Comparison of ENCODE assay signal across 28 cellular contexts in the genomic region with DNA sequence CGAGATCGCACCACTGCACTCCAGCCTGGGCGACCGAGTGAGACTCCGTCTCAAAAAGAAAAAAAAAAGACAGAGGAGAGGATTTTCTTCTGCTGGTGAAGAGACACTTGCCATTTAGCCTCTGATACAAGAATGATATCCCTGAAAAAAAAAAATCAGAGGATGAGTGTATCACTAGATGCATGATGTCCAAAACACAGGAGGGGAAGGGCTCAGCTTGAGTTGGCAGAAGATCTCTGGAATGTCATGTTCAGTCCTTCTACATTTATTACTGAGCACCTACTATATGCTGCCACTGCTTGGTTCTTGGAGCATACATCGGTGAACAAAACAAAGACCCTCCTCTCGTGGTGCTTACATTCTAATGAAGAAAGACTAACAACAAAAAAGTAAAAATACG. TPM values are rescaled to one million over a fixed set of nuclear protein-coding genes. Genes with fewer than 3 reads are reported as not detected.
"Had no signal": no experiment of that assay in that cellular context is flagged by ENCODE, and none has a peak within 500 bp of the region (broad histone marks: within the 10 kb centered on the region; RNA-seq: fewer than 3 reads in every experiment).

No MANE protein-coding gene starts in this region.

- H3K4me2 ChIP-seq: smooth muscle cell had no signal

- H3K27me3 ChIP-seq: pancreas, suprapubic skin, testis, tibial artery, transverse colon, upper lobe of right lung, uterus had no signal

- H3K4me1 ChIP-seq: pancreas, psoas muscle, spleen, suprapubic skin, testis, tibial artery, upper lobe of right lung, uterus had no signal

- DNase-seq: naive thymus-derived CD8-positive, alpha-beta T cell; nephron progenitor cell; nucleus accumbens; pancreas; psoas muscle; right cardiac atrium; spleen; stimulated activated CD4-positive, alpha-beta T cell treated with anti-CD3 and anti-CD28 coated beads, Interleukin-12 subunit alpha, Interleukin-12 subunit beta, amount 100 ng/mL, for 4 hours; stimulated activated CD4-positive, alpha-beta T cell treated with anti-CD3 and anti-CD28 coated beads, Interleukin-1b, Interleukin-23, amount 100 ng/mL, for 48 hours; stimulated activated CD4-positive, alpha-beta T cell treated with anti-CD3 and anti-CD28 coated beads, Interleukin-4, amount 100 ng/mL, for 1 hour; stimulated activated CD4-positive, alpha-beta T cell treated with anti-CD3 and anti-CD28 coated beads, Interleukin-4, amount 100 ng/mL, for 4 hours; stimulated activated CD8-positive, alpha-beta memory T cell treated with anti-CD3 and anti-CD28 coated beads, Interleukin-4, amount 100 ng/mL, for 48 hours; stimulated activated naive CD4-positive, alpha-beta T cell; stimulated activated naive CD8-positive, alpha-beta T cell treated with anti-CD3 and anti-CD28 coated beads, Interleukin-15, amount 100 ng/mL, for 72 hours; stimulated activated naive CD8-positive, alpha-beta T cell treated with anti-CD3 and anti-CD28 coated beads, Interleukin-15, Interleukin-2, amounts not matched to agents 100 U/mL and 50 U/mL, for 24 hours; substantia nigra; testis; tibial artery; transverse colon; upper lobe of right lung; uterus had no signal

- H3K4me3 ChIP-seq: pancreas, psoas muscle, skin epidermis, smooth muscle cell, spleen, suprapubic skin, testis, tibial artery, transverse colon, upper lobe of right lung, uterus had no signal

- ATAC-seq: naive thymus-derived CD8-positive, alpha-beta T cell; natural killer cell treated with Interleukin-12 subunit alpha and Interleukin-12 subunit beta and Interleukin-15 and Interleukin-18, amount 100 ng/mL, for 72 hours; psoas muscle; right cardiac atrium; sciatic nerve; stimulated activated memory B cell treated with anti-CD40 and anti-IgM and Interleukin-4, amounts not matched to agents 10 μg/mL and 1 μg/mL and 100 μg/mL, for 72 hours; stimulated activated naive CD8-positive, alpha-beta T cell treated with anti-CD3 and anti-CD28 coated beads, Interleukin-15, amount 100 ng/mL, for 72 hours; stimulated activated naive CD8-positive, alpha-beta T cell treated with anti-CD3 and anti-CD28 coated beads, Interleukin-15, Interleukin-2, amounts not matched to agents 100 U/mL and 50 U/mL, for 24 hours had no signal

- H3K27ac ChIP-seq: neutrophil, pancreas, psoas muscle, skin epidermis, spleen, suprapubic skin, testis, tibial artery, transverse colon, upper lobe of right lung, uterus had no signal

- FAIRE-seq: pancreas had no signal

- H3K9me3 ChIP-seq: neutrophil, pancreas, psoas muscle, spleen, suprapubic skin, testis, tibial artery, transverse colon, upper lobe of right lung, uterus had no signal

- H3K36me3 ChIP-seq: neutrophil, pancreas, spleen, suprapubic skin, tibial artery, transverse colon, upper lobe of right lung, uterus had no signal

RNA-seq across cellular contexts. Expression of a gene that starts 10.9 kb away (rescaled TPM):
- total RNA-seq: naive thymus-derived CD8-positive, alpha-beta T cell; natural killer cell treated with Interleukin-12 subunit alpha and Interleukin-12 subunit beta and Interleukin-15 and Interleukin-18, amount 100 ng/mL, for 72 hours had no signal
- polyA plus RNA-seq: naive thymus-derived CD8-positive, alpha-beta T cell had no signal
